17 cellular contexts compared by ENCODE assay signal in the genomic region with DNA sequence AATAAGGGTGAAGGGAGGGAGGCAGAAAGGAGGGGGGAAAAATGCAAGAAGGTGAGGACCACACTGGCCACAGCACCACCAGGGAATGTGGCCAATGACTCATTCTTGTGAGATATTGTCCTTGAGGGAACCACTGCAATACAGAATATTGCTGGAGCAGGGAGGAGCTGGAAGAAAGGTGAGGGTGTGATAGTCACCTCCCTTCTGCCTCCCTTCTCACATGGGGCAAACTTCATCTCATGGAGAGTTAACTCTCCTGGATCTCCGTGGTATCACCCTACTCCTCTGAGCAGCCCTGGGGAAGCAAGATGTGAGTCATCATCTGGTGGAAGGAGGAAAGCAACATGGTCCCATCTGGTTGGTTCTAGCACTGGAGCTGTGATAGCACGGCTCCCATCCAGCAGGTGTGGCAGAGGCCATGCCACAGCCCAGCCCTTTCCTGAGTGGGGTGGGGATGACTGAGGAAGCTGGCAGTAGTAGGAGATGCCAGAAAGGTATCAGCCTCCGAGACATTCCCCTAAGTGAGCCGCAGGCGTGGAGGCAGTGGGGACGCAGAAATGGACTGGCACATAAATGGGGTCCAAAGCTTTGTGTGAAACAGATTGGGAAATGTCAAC.
DNase-seq lines count a peak whose midpoint lies in the region; FAIRE-seq and TF ChIP-seq lines count a peak whose summit lies in the region.
"Had no signal": no experiment of that assay in that cellular context is flagged by ENCODE, and none has a peak within 500 bp of the region (broad histone marks: within the 10 kb centered on the region; RNA-seq: fewer than 3 reads in every experiment).

No MANE protein-coding gene starts in this region.

- in situ Hi-C loops in HAP-1 (cut with MboI; ENCODE audit: low sequenced_read_pairs) = no loop called here

- H3K79me2 ChIP-seq in astrocyte (ENCODE audit: insufficient read depth, low read length) = no peaks in the 10 kb centered on the region

- no peaks in the 10 kb centered on the region for H3K9me3 Mint-ChIP-seq in astrocyte (ENCODE audit: unreplicated experiment)

- peaks cover 7% of the 10 kb centered on the region for H3K4me1 ChIP-seq in astrocyte (ENCODE audit: insufficient read depth, low read length)
- no peaks in the 10 kb centered on the region for H3K4me1 ChIP-seq in HAP-1

- peak; percentile 63 for FAIRE-seq in astrocyte (lab: Jason Lieb, UNC)
- FAIRE-seq: D721Med, TTC549 had no signal

- H3K36me3 Mint-ChIP-seq in astrocyte (ENCODE audit: low read depth, unreplicated experiment) = peaks cover 1% of the 10 kb centered on the region

- H2AFZ ChIP-seq in astrocyte (ENCODE audit: low read depth, low read length) = no peak overlapping the region

- peaks cover 1% of the 10 kb centered on the region for H3K27me3 Mint-ChIP-seq in astrocyte (ENCODE audit: low read depth, unreplicated experiment)

- no peaks in the 10 kb centered on the region for H4K20me1 ChIP-seq in astrocyte (ENCODE audit: insufficient read depth, low read length)

- H3K36me3 ChIP-seq in astrocyte (ENCODE audit: insufficient read depth, low read length) (no peaks in the 10 kb centered on the region), HAP-1 (replicated peaks) (no peaks in the 10 kb centered on the region)
- H3K36me3 ChIP-seq: ascending aorta, left lung had no signal

- no peaks in the 10 kb centered on the region for H3K27me3 ChIP-seq in astrocyte (ENCODE audit: insufficient read depth, low read length)
- H3K27me3 ChIP-seq in HAP-1 (ENCODE audit: low read depth) = no peaks in the 10 kb centered on the region
- H3K27me3 ChIP-seq: ascending aorta, left lung had no signal

- peak overlapping the region; percentile 14 for H3K4me2 ChIP-seq in astrocyte (ENCODE audit: low read length)

- peaks cover 6% of the 10 kb centered on the region for H3K4me1 Mint-ChIP-seq in astrocyte (ENCODE audit: low read depth, unreplicated experiment)

- H3K9me3 ChIP-seq in astrocyte (ENCODE audit: insufficient read depth, low read depth, low read length) (no peaks in the 10 kb centered on the region), HAP-1 (no peaks in the 10 kb centered on the region)
- H3K9me3 ChIP-seq: ascending aorta, left lung, psoas muscle had no signal

- H3K4me3 ChIP-seq in astrocyte (ENCODE audit: insufficient read depth, low read depth, low read length) = no peak overlapping the region
- no peak overlapping the region for H3K4me3 ChIP-seq in HAP-1
- H3K4me3 ChIP-seq: left lung had no signal

- no peak overlapping the region for H3K27ac ChIP-seq in astrocyte (ENCODE audit: low read depth, low read length)
- H3K27ac ChIP-seq: ascending aorta, left lung, psoas muscle had no signal

- no peak overlapping the region for H3K27ac Mint-ChIP-seq in astrocyte (ENCODE audit: unreplicated experiment)

- DNase-seq in AG08395 (ENCODE audit: low spot score) (peak; percentile 14), HT1080 (ENCODE audit: low read depth) (peak; percentile 75), astrocyte (ENCODE audit: low read depth) (peak; percentile 57), kidney tubule cell (ENCODE audit: low spot score) (peak; percentile 77), DMS 273 treated with DMSO at 0.1 percent for 48 hours (lab: John Stamatoyannopoulos, UW) (no peak), NCI-H2081 (lab: John Stamatoyannopoulos, UW) (no peak), T1000 (lab: John Stamatoyannopoulos, UW) (no peak), HAP-1 (ENCODE audit: low spot score in 2 of 2) (no peak)
- DNase-seq: hypothalamus, left lung, naive B cell, psoas muscle, SIG-M5, substantia nigra had no signal

- H3K4me3 Mint-ChIP-seq in astrocyte (ENCODE audit: unreplicated experiment) = no peak overlapping the region
- H3K4me3 Mint-ChIP-seq: naive B cell had no signal

- no peak for TF ChIP-seq CTCF in astrocyte (IDR thresholded peaks at IDR 0.05; ENCODE audit: insufficient read depth, low read depth, low read length)

- H3K9ac ChIP-seq in astrocyte (ENCODE audit: low read length) = no peak overlapping the region

Comparison
In these comparisons a context has a peak if more than half of its experiments do, and no peak if none do; other contexts are left out.
1. DNase-seq: peak in AG08395 (single experiment), HT1080 (single experiment), astrocyte (single experiment) and kidney tubule cell (single experiment); none in DMS 273 treated with DMSO at 0.1 percent for 48 hours (single experiment), NCI-H2081 (0 of 2), T1000 (single experiment) and HAP-1 (0 of 2).